8 cellular contexts compared by ENCODE assay signal in the genomic region with DNA sequence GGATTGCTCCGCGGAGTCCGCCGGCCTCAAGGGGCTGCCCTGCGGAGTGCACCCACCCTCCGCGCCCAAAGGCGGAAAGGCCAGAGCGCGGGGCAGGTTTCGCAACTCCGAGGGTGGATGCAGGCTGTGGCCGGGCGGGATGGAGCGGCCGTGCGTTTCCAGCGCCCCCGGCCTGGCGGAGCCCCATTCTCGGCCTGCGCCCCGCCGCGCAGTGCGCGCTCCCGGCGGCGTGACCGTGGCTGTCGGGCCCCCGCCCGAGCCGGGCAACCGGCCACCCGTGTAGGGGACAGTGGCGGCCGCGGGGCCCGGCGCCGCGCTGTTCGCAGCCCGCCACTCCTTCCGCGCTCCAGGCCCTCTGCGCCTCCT. TPM values are rescaled to one million over a fixed set of nuclear protein-coding genes. Genes with fewer than 3 reads are reported as not detected.
DNase-seq lines count a peak whose midpoint lies in the region; ATAC-seq, FAIRE-seq and TF ChIP-seq lines count a peak whose summit lies in the region.

No MANE protein-coding gene starts in this region.

- H3K9ac ChIP-seq in HUES48 (ENCODE audit: low read depth, low read length) (peak overlapping the region; percentile 59), astrocyte (ENCODE audit: low read length) (peak overlapping the region; percentile 96), iPS-15b (ENCODE audit: low read depth, low read length) (peak overlapping the region; percentile 27), smooth muscle cell (ENCODE audit: low read depth) (peak overlapping the region; percentile 84)

- H3K27ac Mint-ChIP-seq in astrocyte (ENCODE audit: unreplicated experiment), result no peak overlapping the region

- H3K27me3 ChIP-seq in HUES48 (ENCODE audit: control insufficient read depth, insufficient read depth, low read length) (peaks cover 77% of the 10 kb centered on the region), astrocyte (ENCODE audit: insufficient read depth, low read length) (peaks cover 23% of the 10 kb centered on the region), iPS-15b (ENCODE audit: control insufficient read depth, insufficient read depth, low read length) (peaks cover 48% of the 10 kb centered on the region), smooth muscle cell (ENCODE audit: low read depth) (no peaks in the 10 kb centered on the region)

- peak overlapping the region; percentile 72 for H3K4me3 ChIP-seq in HUES48 (ENCODE audit: low read depth, low read length)
- H3K4me3 ChIP-seq in astrocyte (ENCODE audit: insufficient read depth, low read depth, low read length), result peak overlapping the region; percentile 88
- H3K4me3 ChIP-seq in iPS-15b (ENCODE audit: low read depth, low read length), result peak overlapping the region; percentile 89
- H3K4me3 ChIP-seq in smooth muscle cell, result peak overlapping the region; percentile 82

- H3K9me3 ChIP-seq in HUES48 (ENCODE audit: control insufficient read depth, insufficient read depth, low read length) (no peaks in the 10 kb centered on the region), astrocyte (ENCODE audit: insufficient read depth, low read depth, low read length) (no peaks in the 10 kb centered on the region), iPS-15b (ENCODE audit: control insufficient read depth, insufficient read depth, low read length) (no peaks in the 10 kb centered on the region), smooth muscle cell (replicated peaks; ENCODE audit: low read depth) (no peaks in the 10 kb centered on the region)

- H3K36me3 Mint-ChIP-seq in astrocyte (ENCODE audit: low read depth, unreplicated experiment), result peaks cover 3% of the 10 kb centered on the region

- DNase-seq in AG08396 (ENCODE audit: low spot score) (peak; percentile 61), astrocyte (ENCODE audit: low read depth) (no peak), smooth muscle cell (lab: John Stamatoyannopoulos, UW; ENCODE audit: unreplicated experiment) (peak; percentile 60), HEK293T (ENCODE audit: extremely low spot score) (no peak), NCI-H1694 (lab: John Stamatoyannopoulos, UW) (no peak)

- peak; percentile 21 for ATAC-seq in GM19043 (IDR thresholded peaks at IDR 0.05; ENCODE audit: low read depth, unreplicated experiment)

- H3K36me3 ChIP-seq in HUES48 (ENCODE audit: control insufficient read depth, insufficient read depth, low read length) (no peaks in the 10 kb centered on the region), astrocyte (ENCODE audit: insufficient read depth, low read length) (no peaks in the 10 kb centered on the region), iPS-15b (ENCODE audit: control insufficient read depth, insufficient read depth, low read length) (no peaks in the 10 kb centered on the region), smooth muscle cell (ENCODE audit: low read depth) (no peaks in the 10 kb centered on the region)

- POLR2A ChIA-PET in HEK293T (lab: Yijun Ruan, JAX), result interaction anchor here (0.8 to 5.0 kb wide), 27 partner anchors 8 to 378 kb away, joined by 3 to 37 read pairs (median 7); partner anchors contain the start of genes ELF2 and RAB33B

- H3K27me3 Mint-ChIP-seq in astrocyte (ENCODE audit: low read depth, unreplicated experiment), result peaks cover 13% of the 10 kb centered on the region

- H2AFZ ChIP-seq in astrocyte (ENCODE audit: low read depth, low read length) (peak overlapping the region; percentile 96), smooth muscle cell (ENCODE audit: low read depth) (peak overlapping the region; percentile 89)

- CTCF ChIA-PET in HEK293T (lab: Yijun Ruan, JAX), result interaction anchor here (1.4 kb wide), 1 partner anchor 58 kb away, joined by 4 read pairs; no protein-coding TSS in a partner anchor

- WGBS in smooth muscle cell (ENCODE audit: low lambda C conversion rate), result 0% methylated on average over 33 of the region's 49 CpGs

- peaks cover 28% of the 10 kb centered on the region for H4K20me1 ChIP-seq in astrocyte (ENCODE audit: insufficient read depth, low read length)
- H4K20me1 ChIP-seq in smooth muscle cell (ENCODE audit: low read depth), result peaks cover 18% of the 10 kb centered on the region

- peak overlapping the region; percentile 50 for H3K27ac ChIP-seq in HUES48 (ENCODE audit: low read depth, low read length)
- H3K27ac ChIP-seq in astrocyte (ENCODE audit: low read depth, low read length), result peak overlapping the region; percentile 85
- peak overlapping the region; percentile 98 for H3K27ac ChIP-seq in smooth muscle cell (ENCODE audit: low read depth)

- H3K4me1 Mint-ChIP-seq in astrocyte (ENCODE audit: low read depth, unreplicated experiment), result peaks cover 39% of the 10 kb centered on the region

- H3F3A ChIP-seq in smooth muscle cell (ENCODE audit: low read depth), result peaks cover 41% of the 10 kb centered on the region

- no peak for FAIRE-seq in astrocyte (lab: Jason Lieb, UNC)

- TF ChIP-seq CTCF in astrocyte (IDR thresholded peaks at IDR 0.05; ENCODE audit: insufficient read depth, low read depth, low read length) (no peak), smooth muscle cell (IDR thresholded peaks at IDR 0.05; ENCODE audit: borderline replicate concordance, insufficient read depth, poor library complexity, severe bottlenecking) (no peak)

- peak overlapping the region; percentile 98 for H3K4me2 ChIP-seq in astrocyte (ENCODE audit: low read length)
- peak overlapping the region; percentile 96 for H3K4me2 ChIP-seq in smooth muscle cell

- H3K4me3 Mint-ChIP-seq in astrocyte (ENCODE audit: unreplicated experiment), result peak overlapping the region; percentile 94

- no peaks in the 10 kb centered on the region for H3K9me3 Mint-ChIP-seq in astrocyte (ENCODE audit: unreplicated experiment)

- H3K4me1 ChIP-seq in HUES48 (ENCODE audit: control insufficient read depth, insufficient read depth, low read length) (peaks cover 28% of the 10 kb centered on the region), astrocyte (ENCODE audit: insufficient read depth, low read length) (peaks cover 40% of the 10 kb centered on the region), iPS-15b (ENCODE audit: control insufficient read depth, insufficient read depth, low read length) (peaks cover 17% of the 10 kb centered on the region), smooth muscle cell (ENCODE audit: low read depth) (peaks cover 55% of the 10 kb centered on the region)

- H3K79me2 ChIP-seq in astrocyte (ENCODE audit: insufficient read depth, low read length), result peaks cover 56% of the 10 kb centered on the region
- H3K79me2 ChIP-seq in smooth muscle cell (ENCODE audit: low read depth), result peaks cover 33% of the 10 kb centered on the region

TF ChIP-seq in HEK293T, 16 proteins besides CTCF, POLR2A, EP300 and RAD21:
- no peak for TF ChIP-seq L3MBTL2 (conservative IDR thresholded peaks at IDR 0.05)
- no peak for TF ChIP-seq FOXK2 (IDR thresholded peaks at IDR 0.05)

RNA-seq across cellular contexts. Expression of gene SETD7, which starts 0.3 kb away (rescaled TPM):
- 51.4 and 55.0 TPM in 2 replicates for total RNA-seq in astrocyte
- 34.2 and 39.3 TPM in 2 replicates for total RNA-seq in smooth muscle cell
- 8.5 and 10.2 TPM in 2 replicates for polyA plus RNA-seq in smooth muscle cell

Comparison
In these comparisons a context has a peak if more than half of its experiments do, and no peak if none do; other contexts are left out.
1. DNase-seq: peak in AG08396 (single experiment) and smooth muscle cell (single experiment); none in astrocyte (single experiment), HEK293T (single experiment) and NCI-H1694 (single experiment).
2. H3K9ac ChIP-seq: peak in every context shown above with its lines; median percentile 96 in astrocyte; 84 in smooth muscle cell; 59 in HUES48; 27 in iPS-15b.
3. Peak in every context shown above with its lines, with median percentiles within 50 percentile points of each other: H3K27ac ChIP-seq and H3K4me3 ChIP-seq.